Comparison of ENCODE assay signal across 8 cellular contexts in the genomic region with DNA sequence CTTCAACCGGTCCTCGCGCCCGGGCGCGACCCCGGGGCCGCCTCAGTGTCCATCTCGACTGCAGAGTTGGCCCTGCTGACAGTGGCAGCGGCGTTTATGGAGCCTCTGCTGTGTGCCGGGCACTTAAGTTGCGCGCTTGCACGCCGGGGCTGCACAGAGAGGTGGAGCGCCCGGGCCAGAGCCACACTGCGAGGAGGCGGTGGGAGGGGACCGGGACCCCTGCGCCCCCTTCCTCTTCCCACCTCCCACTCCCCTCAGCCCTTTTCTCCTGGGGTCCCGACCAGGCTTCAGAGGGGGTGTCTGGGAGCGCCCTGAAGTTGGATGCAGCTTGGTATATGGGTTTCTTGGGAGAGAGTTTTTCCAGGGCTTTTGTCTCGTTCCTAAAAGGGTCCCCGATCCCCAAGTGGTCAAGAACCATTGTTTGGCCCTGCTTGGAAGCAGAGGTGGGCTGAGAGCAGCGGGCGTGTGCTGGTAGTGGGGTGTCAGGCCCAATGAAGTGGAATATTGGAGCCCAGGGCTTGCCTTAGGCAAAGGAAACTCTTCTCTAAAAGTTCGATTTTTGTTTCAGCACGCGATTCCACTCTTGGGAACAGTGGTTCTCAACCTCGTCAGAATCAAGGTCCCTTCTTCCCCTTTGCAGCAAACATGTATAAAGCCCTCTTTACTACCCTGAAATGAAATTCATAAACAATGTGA. TPM values are rescaled to one million over a fixed set of nuclear protein-coding genes. Genes with fewer than 3 reads are reported as not detected.
A peak's percentile ranks its signal among the peaks of the same experiment; 100 is the strongest.
DNase-seq lines count a peak whose midpoint lies in the region; ATAC-seq and TF ChIP-seq lines count a peak whose summit lies in the region.

No MANE protein-coding gene starts in this region.

- H3K9me3 ChIP-seq in NT2/D1 (ENCODE audit: insufficient read depth, low read length) (no peaks in the 10 kb centered on the region), muscle layer of colon (ENCODE audit: low read length) (no peaks in the 10 kb centered on the region)

- no peak for TF ChIP-seq CTCF in dorsolateral prefrontal cortex (IDR thresholded peaks at IDR 0.05 in 54 of 56, conservative IDR thresholded peaks at IDR 0.05 in 2 of 56; ENCODE audit: low read depth in 1 of 56, partially characterized antibody in 56 of 56)

- H3K4me1 ChIP-seq in NT2/D1 (ENCODE audit: insufficient read depth, insufficient read length) (no peaks in the 10 kb centered on the region), muscle layer of colon (ENCODE audit: insufficient read depth, low read length) (peaks cover 14% of the 10 kb centered on the region)

- peaks cover 20% of the 10 kb centered on the region for H3K36me3 ChIP-seq in NT2/D1 (ENCODE audit: insufficient read depth, insufficient read length, low read length)
- no peaks in the 10 kb centered on the region for H3K36me3 ChIP-seq in muscle layer of colon (ENCODE audit: insufficient read depth, low read length)

- intact Hi-C loops in dorsolateral prefrontal cortex (cut with DNase I): loop anchor here in 1 of 2 donors (5.0 to 10.0 kb wide), 3 partner anchors 69 to 147 kb away; a partner anchor contains a TSS

- H3K9ac ChIP-seq in NT2/D1 (ENCODE audit: insufficient read length, low read depth): peak overlapping the region; percentile 92
- peak overlapping the region; percentile 74 for H3K9ac ChIP-seq in muscle layer of colon (ENCODE audit: low read length)

- peak; percentile 42 for ATAC-seq in GM21619 (IDR thresholded peaks at IDR 0.05; ENCODE audit: unreplicated experiment)

- H3K27me3 ChIP-seq in NT2/D1 (ENCODE audit: insufficient read depth, insufficient read length): no peaks in the 10 kb centered on the region
- H3K27me3 ChIP-seq in dorsolateral prefrontal cortex: no peaks in the 10 kb centered on the region
- H3K27me3 ChIP-seq in muscle layer of colon (ENCODE audit: control insufficient read depth in 1 of 2, insufficient read depth in 2 of 2, low read length in 2 of 2): no peaks in the 10 kb centered on the region

- DNase-seq in ELF-1 (ENCODE audit: low read depth, low spot score) (peak; percentile 25), NT2/D1 (ENCODE audit: low read depth, low spot score) (no peak), dorsolateral prefrontal cortex (peak in 1 of 10 donors; percentile 44), GF-D8 (lab: John Stamatoyannopoulos, UW) (no peak), inferior parietal cortex (ENCODE audit: extremely low spot score) (no peak), AG20443 (ENCODE audit: low spot score) (no peak)

- H3K27ac ChIP-seq in dorsolateral prefrontal cortex (peak overlapping the region in 56 of 59 donors; percentile 34 to 93 (median 83)), muscle layer of colon (ENCODE audit: low read depth, low read length) (peak overlapping the region; percentile 70)

- H3K4me3 ChIP-seq in NT2/D1 (ENCODE audit: insufficient read length, low read depth) (peak overlapping the region; percentile 82), dorsolateral prefrontal cortex (peak overlapping the region; percentile 61 to 96 (median 84)), muscle layer of colon (ENCODE audit: low read depth in 1 of 2, low read length in 2 of 2) (peak overlapping the region; percentile 87 to 96)

RNA-seq across cellular contexts. Expression of a gene that starts 0.6 kb away (rescaled TPM):
- total RNA-seq in dorsolateral prefrontal cortex: 100 to 1,000 TPM in 119 of 120 experiments, 10 to 100 TPM in 1; 76.4 to 314 (median 223) TPM
